In genomic region chr17:28385037-28385797, GRCh38 we compare ENCODE assay signal across 10 cellular contexts. TPM values are rescaled to one million over a fixed set of nuclear protein-coding genes. Genes with fewer than 3 reads are reported as not detected.
DNase-seq lines count a peak whose midpoint lies in the region; FAIRE-seq and TF ChIP-seq lines count a peak whose summit lies in the region.
"Had no signal": no experiment of that assay in that cellular context is flagged by ENCODE, and none has a peak within 500 bp of the region (broad histone marks: within the 10 kb centered on the region; RNA-seq: fewer than 3 reads in every experiment).

No MANE protein-coding gene starts in this region.

- intact Hi-C loops in lower leg skin (cut with DNase I; ENCODE audit: low total_unique reads) = no loop called here

- peaks cover 29% of the 10 kb centered on the region for H3K27me3 Mint-ChIP-seq in activated naive CD4-positive, alpha-beta T cell treated with anti-CD3 and anti-CD28 coated beads, Interleukin-2, amount 10 ng/mL, durations not matched to agents 7 days and 5 days

- peak; percentile 22 for DNase-seq in stimulated activated CD4-positive, alpha-beta T cell treated with anti-CD3 and anti-CD28 coated beads, Interleukin-1b, Interleukin-23, amount 100 ng/mL, for 48 hours
- DNase-seq in stimulated activated CD4-positive, alpha-beta T cell treated with anti-CD3 and anti-CD28 coated beads, Interleukin-4, amount 100 ng/mL, for 4 hours = no peak
- DNase-seq in activated naive CD4-positive, alpha-beta T cell treated with anti-CD3 and anti-CD28 coated beads, Interleukin-2, amount 10 ng/mL, durations not matched to agents 7 days and 5 days = peak; percentile 38
- no peak for DNase-seq in lower leg skin (ENCODE audit: low spot score in 2 of 2)
- DNase-seq in NCI-H524 treated with DMSO at 0.1 percent for 48 hours (lab: John Stamatoyannopoulos, UW) = no peak
- DNase-seq in HTR-8/SVneo (ENCODE audit: insufficient read length, low spot score) = no peak
- DNase-seq in NCI-H510A (lab: John Stamatoyannopoulos, UW) = no peak
- DNase-seq in GM19239 (ENCODE audit: insufficient read length, low spot score) = no peak

- H3K4me3 Mint-ChIP-seq in activated naive CD4-positive, alpha-beta T cell treated with anti-CD3 and anti-CD28 coated beads, Interleukin-2, amount 10 ng/mL, durations not matched to agents 7 days and 5 days = peak overlapping the region; percentile 79

- CTCF ChIA-PET in activated naive CD4-positive, alpha-beta T cell treated with anti-CD3 and anti-CD28 coated beads, Interleukin-2, amount 10 ng/mL, durations not matched to agents 7 days and 5 days (lab: Charles Lee) = interaction anchor here (0.6 to 1.9 kb wide), 3 partner anchors 10 to 136 kb away, joined by 3 to 6 read pairs (median 4); no protein-coding TSS in a partner anchor

- H3K36me3 Mint-ChIP-seq in activated naive CD4-positive, alpha-beta T cell treated with anti-CD3 and anti-CD28 coated beads, Interleukin-2, amount 10 ng/mL, durations not matched to agents 7 days and 5 days = peaks cover 15% of the 10 kb centered on the region

- peaks cover 27% of the 10 kb centered on the region for H3K4me1 Mint-ChIP-seq in activated naive CD4-positive, alpha-beta T cell treated with anti-CD3 and anti-CD28 coated beads, Interleukin-2, amount 10 ng/mL, durations not matched to agents 7 days and 5 days

- no peak for TF ChIP-seq POLR2A in lower leg skin (IDR thresholded peaks at IDR 0.05)

- no peak for TF ChIP-seq CTCF in lower leg skin (IDR thresholded peaks at IDR 0.05)

- peak overlapping the region; percentile 77 for H3K27ac Mint-ChIP-seq in activated naive CD4-positive, alpha-beta T cell treated with anti-CD3 and anti-CD28 coated beads, Interleukin-2, amount 10 ng/mL, durations not matched to agents 7 days and 5 days

- FAIRE-seq in HTR-8/SVneo (lab: Jason Lieb, UNC) (no peak), GM19239 (lab: Jason Lieb, UNC) (no peak)
- FAIRE-seq: G401.6 had no signal

- 45 to 46% methylated on average over 37 of the region's 37 CpGs for WGBS in lower leg skin, 2 donors

- no peaks in the 10 kb centered on the region for H3K9me3 Mint-ChIP-seq in activated naive CD4-positive, alpha-beta T cell treated with anti-CD3 and anti-CD28 coated beads, Interleukin-2, amount 10 ng/mL, durations not matched to agents 7 days and 5 days

- H3K4me3 ChIP-seq in lower leg skin (ENCODE audit: low read depth, poor library complexity, severe bottlenecking) = peak overlapping the region; percentile 44

RNA-seq across cellular contexts. Expression of gene SARM1, which starts 13.7 kb away (rescaled TPM):
- total RNA-seq in lower leg skin = 10 to 100 TPM in 3 of 4 donors, 1 to 10 TPM in 1; 4.0 to 15.4 (median 12.1) TPM

RNA-seq across cellular contexts. Expression of gene VTN, which starts 15.1 kb away (rescaled TPM):
- total RNA-seq in lower leg skin = under 1 TPM in 1 of 4 donors, not detected in 3; 0.10 TPM

RNA-seq across cellular contexts. Expression of gene SEBOX, which starts 20.2 kb away (rescaled TPM):
- not detected for total RNA-seq in lower leg skin
- total RNA-seq: fibroblast of lung had no signal

RNA-seq across cellular contexts. Expression of gene SLC46A1, which starts 20.8 kb away (rescaled TPM):
- total RNA-seq in lower leg skin = 10 to 100 TPM in 1 of 4 donors, 1 to 10 TPM in 2, under 1 TPM in 1; 0.89 to 11.5 (median 4.5) TPM

RNA-seq across cellular contexts. Expression of gene POLDIP2, which starts 27.9 kb away (rescaled TPM):
- total RNA-seq in lower leg skin = 10 to 100 TPM; 52.1 to 90.2 (median 73.7) TPM

Comparison
In these comparisons a context has a peak if more than half of its experiments do, and no peak if none do; other contexts are left out.
1. DNase-seq: peak in stimulated activated CD4-positive, alpha-beta T cell treated with anti-CD3 and anti-CD28 coated beads, Interleukin-1b, Interleukin-23, amount 100 ng/mL, for 48 hours (single experiment) and activated naive CD4-positive, alpha-beta T cell treated with anti-CD3 and anti-CD28 coated beads, Interleukin-2, amount 10 ng/mL, durations not matched to agents 7 days and 5 days (single experiment); none in stimulated activated CD4-positive, alpha-beta T cell treated with anti-CD3 and anti-CD28 coated beads, Interleukin-4, amount 100 ng/mL, for 4 hours (0 of 2), lower leg skin (0 of 2), NCI-H524 treated with DMSO at 0.1 percent for 48 hours (single experiment), HTR-8/SVneo (single experiment), NCI-H510A (single experiment) and GM19239 (single experiment).